Comparison of ENCODE assay signal across 27 cellular contexts in the genomic region with DNA sequence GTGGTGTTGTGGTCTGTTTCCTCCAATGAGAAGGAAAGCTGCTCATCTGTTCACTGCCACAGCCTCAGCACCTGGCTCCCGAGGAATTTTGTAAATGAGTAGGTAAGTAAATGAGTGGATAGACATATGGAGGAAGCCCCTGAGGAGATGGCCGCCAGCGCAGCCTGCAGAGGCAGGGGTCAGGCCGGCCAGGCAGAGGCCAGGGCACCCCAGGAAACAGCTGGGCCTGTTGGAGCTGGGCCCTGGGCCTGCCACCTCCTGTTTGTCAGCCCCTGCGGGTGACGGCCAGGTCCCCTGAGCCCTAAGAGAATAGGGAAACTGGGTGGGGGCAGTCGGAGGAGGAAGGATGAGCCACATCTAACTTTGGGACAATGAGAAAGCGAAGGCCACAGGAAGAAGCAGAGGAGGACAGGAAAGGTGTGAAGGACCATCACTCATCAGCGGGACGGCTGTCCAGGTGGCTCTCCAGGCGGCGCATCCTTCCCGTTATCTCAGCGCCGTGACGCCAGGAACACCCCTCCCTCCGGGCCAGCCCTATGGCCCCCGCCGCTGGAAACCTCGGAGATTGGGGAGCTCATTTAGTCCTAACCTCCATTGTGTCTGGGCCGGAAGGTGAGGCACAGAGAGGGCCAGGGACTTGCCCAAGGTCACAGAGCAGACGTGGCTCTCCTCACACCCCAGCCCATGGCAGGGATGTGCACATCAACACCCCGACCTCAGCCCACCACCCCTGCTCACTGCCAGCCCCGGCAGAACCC.
DNase-seq lines count a peak whose midpoint lies in the region; ATAC-seq, FAIRE-seq and TF ChIP-seq lines count a peak whose summit lies in the region.
"Had no signal": no experiment of that assay in that cellular context is flagged by ENCODE, and none has a peak within 500 bp of the region (broad histone marks: within the 10 kb centered on the region; RNA-seq: fewer than 3 reads in every experiment).

No MANE protein-coding gene starts in this region.

- no peak for ATAC-seq in HepG2
- ATAC-seq in right lobe of liver: no peak
- no peak for ATAC-seq in aorta (ENCODE audit: low FRiP score)
- ATAC-seq: CD8-positive, alpha-beta T cell had no signal

- in situ Hi-C loops in HepG2 (cut with HindIII; ENCODE audit: extremely low pct_ligation_motif_present, low pct_unique_long_range_greater_than_20kb): no loop called here

- TF ChIP-seq EP300 in HepG2 (IDR thresholded peaks at IDR 0.05; ENCODE audit: low read depth in 2 of 2, low read length in 2 of 2): no peak
- TF ChIP-seq EP300 in HepG2 (CRISPR knock-in tag; IDR thresholded peaks at IDR 0.05; ENCODE audit: borderline replicate concordance): no peak

- H3K9me3 ChIP-seq in HepG2 (ENCODE audit: low read length): no peaks in the 10 kb centered on the region
- no peaks in the 10 kb centered on the region for H3K9me3 ChIP-seq in right lobe of liver
- no peaks in the 10 kb centered on the region for H3K9me3 ChIP-seq in neural progenitor cell (ENCODE audit: low read depth)
- H3K9me3 ChIP-seq in aorta (ENCODE audit: control insufficient read depth, low read length): no peaks in the 10 kb centered on the region
- no peaks in the 10 kb centered on the region for H3K9me3 ChIP-seq in WERI-Rb-1 (ENCODE audit: severe bottlenecking)
- H3K9me3 ChIP-seq in spleen: no peaks in the 10 kb centered on the region
- H3K9me3 ChIP-seq: Caco-2, Peyer's patch, SK-N-SH had no signal

- 25% methylated on average over 15 of the region's 24 CpGs for WGBS in HepG2 (ENCODE audit: low lambda C conversion rate)
- 68% methylated on average over 19 of the region's 24 CpGs for WGBS in right lobe of liver (ENCODE audit: insufficient coverage, low coverage, low lambda C conversion rate, missing lambda C conversion rate)
- WGBS in aorta, 2 donors: 88 to 91% methylated on average over 24 of the region's 24 CpGs
- WGBS in spleen, 5 donors: 50 to 80% (median 72%) methylated on average over 22 to 24 of the region's 24 CpGs

- H3K27ac ChIP-seq in HepG2 (ENCODE audit: extremely low read length, insufficient read depth, low read length): no peak overlapping the region
- no peak overlapping the region for H3K27ac ChIP-seq in right lobe of liver
- no peak overlapping the region for H3K27ac ChIP-seq in neural progenitor cell
- peak overlapping the region; percentile 13 to 20 for H3K27ac ChIP-seq in aorta (ENCODE audit: low read depth in 1 of 2, low read length in 2 of 2)
- H3K27ac ChIP-seq in WERI-Rb-1: no peak overlapping the region; the same call in 1 of the 2 replicates
- no peak overlapping the region for H3K27ac ChIP-seq in spleen
- H3K27ac ChIP-seq: C4-2B, Peyer's patch had no signal

- DNase-seq in HepG2 (ENCODE audit: low spot score) (no peak), right lobe of liver (no peak), dermis microvascular lymphatic vessel endothelial cell (ENCODE audit: low read depth in 2 of 2) (peak; percentile 20 to 64), neural progenitor cell (ENCODE audit: low spot score) (no peak), aorta (peak; percentile 36 to 66), WERI-Rb-1 (no peak), spleen (no peak), DMS 273 (lab: John Stamatoyannopoulos, UW; ENCODE audit: unreplicated experiment) (no peak)
- DNase-seq: Caco-2; CD8-positive, alpha-beta T cell; DMS 273 treated with DMSO at 0.1 percent for 48 hours; DMS79; EL; GDM1; HCEC 1CT; NCI-H1048; NCI-H1417; NCI-H1694; NCI-H2029 treated with DMSO at 0.1 percent for 48 hours; NCI-H446 treated with DMSO at 0.1 percent for 48 hours; NCI-H526; Peyer's patch; SK-N-SH had no signal

- peaks cover 10% of the 10 kb centered on the region for H3K27me3 Mint-ChIP-seq in neural progenitor cell (ENCODE audit: insufficient read depth, low read depth)

- no peak for TF ChIP-seq RAD21 in HepG2 (CRISPR knock-in tag; IDR thresholded peaks at IDR 0.05)

- H3K4me1 Mint-ChIP-seq in neural progenitor cell: peaks cover 31% of the 10 kb centered on the region

- no peaks in the 10 kb centered on the region for H3K36me3 Mint-ChIP-seq in neural progenitor cell
- H3K36me3 Mint-ChIP-seq: CD8-positive, alpha-beta T cell had no signal

- intact Hi-C loops in HepG2 (cut with micrococcal nuclease; ENCODE audit: unreplicated experiment) (no loop called here), right lobe of liver (cut with DNase I) (no loop called here), aorta (cut with DNase I) (loop anchor here in 1 of 2 donors (5.0 kb wide), 1 partner anchor 72 kb away; no protein-coding TSS in a partner anchor), spleen (cut with DNase I; ENCODE audit: low total_unique reads) (loop anchor here (10.0 kb wide), 1 partner anchor 115 kb away; no protein-coding TSS in a partner anchor)

- CTCF ChIA-PET in HepG2 (lab: Yijun Ruan, JAX; ENCODE audit: low intra/inter-chr PET ratio, low total read pairs): no interaction called here

- H3K4me3 ChIP-seq in HepG2 (replicated peaks in 1 of 3; ENCODE audit: insufficient read depth in 1 of 3, low read depth in 2 of 3, low read length in 3 of 3) (no peak overlapping the region), right lobe of liver (no peak overlapping the region), neural progenitor cell (no peak overlapping the region), aorta (ENCODE audit: low read length in 2 of 2) (no peak overlapping the region), WERI-Rb-1 (ENCODE audit: low read depth, low read length) (no peak overlapping the region), spleen (no peak overlapping the region)
- H3K4me3 ChIP-seq: Peyer's patch had no signal

- peaks cover 8% of the 10 kb centered on the region for H3F3A ChIP-seq in neural progenitor cell (ENCODE audit: low read depth)

- H3K79me2 ChIP-seq in HepG2 (ENCODE audit: insufficient read depth, low read length) (no peaks in the 10 kb centered on the region), neural progenitor cell (ENCODE audit: low read depth) (no peaks in the 10 kb centered on the region)

- no peaks in the 10 kb centered on the region for H3K36me3 ChIP-seq in HepG2 (replicated peaks in 1 of 2; ENCODE audit: control insufficient read depth in 1 of 2, insufficient read depth in 2 of 2, low read length in 2 of 2)
- no peaks in the 10 kb centered on the region for H3K36me3 ChIP-seq in right lobe of liver
- H3K36me3 ChIP-seq in neural progenitor cell: no peaks in the 10 kb centered on the region
- no peaks in the 10 kb centered on the region for H3K36me3 ChIP-seq in aorta (ENCODE audit: control insufficient read depth in 1 of 2, insufficient read depth in 2 of 2, low read length in 1 of 2)
- H3K36me3 ChIP-seq in WERI-Rb-1: no peaks in the 10 kb centered on the region
- H3K36me3 ChIP-seq in spleen: no peaks in the 10 kb centered on the region
- H3K36me3 ChIP-seq: Peyer's patch had no signal

- peak overlapping the region; percentile 60 for H3K27ac Mint-ChIP-seq in neural progenitor cell
- H3K27ac Mint-ChIP-seq: CD8-positive, alpha-beta T cell had no signal

- H3K4me1 ChIP-seq in HepG2 (ENCODE audit: insufficient read depth, low read length): no peaks in the 10 kb centered on the region
- H3K4me1 ChIP-seq in right lobe of liver: no peaks in the 10 kb centered on the region
- H3K4me1 ChIP-seq in neural progenitor cell: peaks cover 18% of the 10 kb centered on the region
- H3K4me1 ChIP-seq in aorta (ENCODE audit: control insufficient read depth in 1 of 2, insufficient read depth in 2 of 2, low read length in 2 of 2): no peaks in the 10 kb centered on the region
- peaks cover 0 to 20% (median 10%) of the 10 kb centered on the region in 6 donors for H3K4me1 ChIP-seq in spleen
- H3K4me1 ChIP-seq: Caco-2, Peyer's patch had no signal

- POLR2A ChIA-PET in HepG2 (lab: Yijun Ruan, JAX): no interaction called here

- H3K4me2 ChIP-seq in HepG2 (ENCODE audit: low read depth, low read length): no peak overlapping the region
- no peak overlapping the region for H3K4me2 ChIP-seq in neural progenitor cell
- H3K4me2 ChIP-seq: SK-N-SH had no signal

- H4K20me1 ChIP-seq in HepG2 (ENCODE audit: insufficient read depth, low read length): no peaks in the 10 kb centered on the region
- no peaks in the 10 kb centered on the region for H4K20me1 ChIP-seq in neural progenitor cell (ENCODE audit: low read depth)

- TF ChIP-seq CTCF in HepG2 (CRISPR knock-in tag; IDR thresholded peaks at IDR 0.05) (no peak), right lobe of liver (IDR thresholded peaks at IDR 0.05) (no peak), neural progenitor cell (IDR thresholded peaks at IDR 0.05) (no peak), WERI-Rb-1 (IDR thresholded peaks at IDR 0.05; ENCODE audit: low read depth, low read length) (no peak), spleen (IDR thresholded peaks at IDR 0.05 in 8 of 11, conservative IDR thresholded peaks at IDR 0.05 in 3 of 11) (no peak)

- no peak overlapping the region for H2AFZ ChIP-seq in HepG2 (ENCODE audit: low read length)
- H2AFZ ChIP-seq in neural progenitor cell (replicated peaks): no peak overlapping the region

- H3K9ac ChIP-seq in HepG2 (ENCODE audit: insufficient read depth, low read depth, low read length): no peak overlapping the region
- H3K9ac ChIP-seq in neural progenitor cell: no peak overlapping the region
- H3K9ac ChIP-seq: SK-N-SH had no signal

- TF ChIP-seq POLR2A in HepG2 (IDR thresholded peaks at IDR 0.05; ENCODE audit: insufficient read depth in 1 of 2, low read depth in 2 of 2, low read length in 2 of 2): no peak
- no peak for TF ChIP-seq POLR2A in right lobe of liver (IDR thresholded peaks at IDR 0.05)
- no peak for TF ChIP-seq POLR2A in spleen (IDR thresholded peaks at IDR 0.05)

- no TSS peak for BruUV-seq in HepG2 (replicated peaks; lab: Mats Ljungman, UMichigan)

- H3K27me3 ChIP-seq in HepG2 (ENCODE audit: control insufficient read depth in 1 of 2, insufficient read depth in 2 of 2, low read length in 2 of 2): peaks cover 12 to 64% of the 10 kb centered on the region in 2 experiments; a peak in 4 of 5 replicates
- H3K27me3 ChIP-seq in right lobe of liver: no peaks in the 10 kb centered on the region
- no peaks in the 10 kb centered on the region for H3K27me3 ChIP-seq in neural progenitor cell
- H3K27me3 ChIP-seq in aorta (ENCODE audit: control insufficient read depth in 1 of 2, insufficient read depth in 2 of 2, low read length in 1 of 2): no peaks in the 10 kb centered on the region
- no peaks in the 10 kb centered on the region for H3K27me3 ChIP-seq in WERI-Rb-1 (ENCODE audit: insufficient read depth, low read depth, severe bottlenecking)
- H3K27me3 ChIP-seq in spleen (replicated peaks in 1 of 7): no peaks in the 10 kb centered on the region
- H3K27me3 ChIP-seq: Peyer's patch had no signal

- H3K9me3 Mint-ChIP-seq in neural progenitor cell: no peaks in the 10 kb centered on the region
- H3K9me3 Mint-ChIP-seq: CD8-positive, alpha-beta T cell had no signal

- H3K4me3 Mint-ChIP-seq in neural progenitor cell: no peak overlapping the region
- H3K4me3 Mint-ChIP-seq: CD8-positive, alpha-beta T cell had no signal

- FAIRE-seq in HepG2 (lab: Jason Lieb, UNC): no peak
- FAIRE-seq: A204.1, GM12891, H1 had no signal

TF ChIP-seq in HepG2, 621 proteins besides CTCF, POLR2A, EP300 and RAD21 (continues in another document):
- TF ChIP-seq ZNF768 (CRISPR knock-in tag; IDR thresholded peaks at IDR 0.05): peak; percentile 66; the same call in 1 of the 2 replicates

Comparison
In these comparisons a context has a peak if more than half of its experiments do, and no peak if none do; other contexts are left out.
1. DNase-seq: peak in dermis microvascular lymphatic vessel endothelial cell (2 of 2) and aorta (2 of 2); none in HepG2 (single experiment), right lobe of liver (0 of 3), neural progenitor cell (single experiment), WERI-Rb-1 (single experiment), spleen (single experiment) and DMS 273 (single experiment).
2. H3K27ac ChIP-seq: peak in aorta (2 of 2); none in HepG2 (single experiment), right lobe of liver (0 of 3), neural progenitor cell (single experiment), WERI-Rb-1 (single experiment) and spleen (0 of 8).